15 cellular contexts compared by ENCODE assay signal in the genomic region with DNA sequence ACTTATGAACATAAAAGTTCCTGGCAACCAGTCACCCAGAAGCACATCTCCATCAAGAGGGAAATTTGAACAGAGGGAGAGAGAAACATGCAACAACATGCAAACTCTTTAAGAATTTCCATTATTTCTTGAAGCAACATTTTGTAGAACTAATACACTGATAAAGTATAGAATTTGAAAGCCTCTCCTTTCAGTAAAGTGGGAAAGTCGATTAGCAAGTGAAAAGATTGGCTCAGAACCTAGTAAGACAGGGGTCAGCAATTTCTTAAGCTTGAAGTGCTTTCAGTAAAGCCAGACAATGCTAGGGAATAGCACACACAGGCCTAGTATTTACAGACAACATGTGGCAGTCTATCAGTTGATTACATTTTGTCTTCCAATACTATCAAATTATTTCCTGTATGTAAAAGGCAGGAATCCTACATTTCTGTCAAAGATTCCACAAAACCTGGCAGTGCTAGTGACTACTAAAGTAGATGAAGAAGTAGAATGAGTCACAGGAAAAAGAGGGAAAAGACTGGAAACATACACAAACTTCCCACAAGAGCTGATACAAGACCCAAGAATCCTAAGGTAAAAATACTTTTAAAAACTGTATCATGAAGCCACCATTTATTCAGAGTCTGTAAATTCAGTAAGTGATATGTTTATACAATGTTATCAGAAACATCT. TPM values are rescaled to one million over a fixed set of nuclear protein-coding genes. Genes with fewer than 3 reads are reported as not detected.
DNase-seq lines count a peak whose midpoint lies in the region; ATAC-seq, FAIRE-seq and TF ChIP-seq lines count a peak whose summit lies in the region.
"Had no signal": no experiment of that assay in that cellular context is flagged by ENCODE, and none has a peak within 500 bp of the region (broad histone marks: within the 10 kb centered on the region; RNA-seq: fewer than 3 reads in every experiment).

No MANE protein-coding gene starts in this region.

- H3K4me2 ChIP-seq in K562 (ENCODE audit: insufficient read depth, low read length), result no peak overlapping the region

- peaks cover 48 to 70% (median 69%) of the 10 kb centered on the region in 3 donors for H3K4me1 Mint-ChIP-seq in CD8-positive, alpha-beta memory T cell
- peaks cover 30% of the 10 kb centered on the region for H3K4me1 Mint-ChIP-seq in stimulated activated effector memory CD8-positive, alpha-beta T cell treated with anti-CD3 and anti-CD28 coated beads, Interleukin-12 subunit alpha, Interleukin-12 subunit beta, amount 100 ng/mL, for 72 hours
- H3K4me1 Mint-ChIP-seq in activated CD4-positive, alpha-beta T cell treated with anti-CD3 and anti-CD28 coated beads, Interleukin-2, amount 10 ng/mL, durations not matched to agents 7 days and 5 days, result no peaks in the 10 kb centered on the region

- POLR2A ChIA-PET in K562 (lab: Yijun Ruan, JAX), result interaction anchor here (1.0 to 1.1 kb wide), 2 partner anchors 19 to 168 kb away, joined by 3 to 4 read pairs; no protein-coding TSS in a partner anchor
- POLR2A ChIA-PET in CD8-positive, alpha-beta memory T cell (lab: Charles Lee), result no interaction called here
- POLR2A ChIA-PET in activated CD4-positive, alpha-beta T cell treated with anti-CD3 and anti-CD28 coated beads, Interleukin-2, amount 10 ng/mL, durations not matched to agents 7 days and 5 days (lab: Charles Lee), result no interaction called here

- peak overlapping the region in 1 of 8 donors; percentile 11 for H3K27ac Mint-ChIP-seq in CD8-positive, alpha-beta memory T cell
- no peak overlapping the region for H3K27ac Mint-ChIP-seq in stimulated activated effector memory CD8-positive, alpha-beta T cell treated with anti-CD3 and anti-CD28 coated beads, Interleukin-12 subunit alpha, Interleukin-12 subunit beta, amount 100 ng/mL, for 72 hours
- no peak overlapping the region for H3K27ac Mint-ChIP-seq in activated CD4-positive, alpha-beta T cell treated with anti-CD3 and anti-CD28 coated beads, Interleukin-2, amount 10 ng/mL, durations not matched to agents 7 days and 5 days
- H3K27ac Mint-ChIP-seq: activated T-cell treated with anti-CD3 and anti-CD28 coated beads, Interleukin-2, amount 50 U/mL, for 72 hours had no signal

- no peak for TF ChIP-seq EP300 in K562 (IDR thresholded peaks at IDR 0.05; ENCODE audit: low read length)

- FAIRE-seq in D721Med (lab: Jason Lieb, UNC) (peak; percentile 70), K562 (lab: Jason Lieb, UNC) (peak; percentile 6)

- peak; percentile 65; the same call in 2 of the 3 replicates for ATAC-seq in K562
- ATAC-seq in stimulated activated effector memory CD8-positive, alpha-beta T cell treated with anti-CD3 and anti-CD28 coated beads, Interleukin-12 subunit alpha, Interleukin-12 subunit beta, amount 100 ng/mL, for 72 hours, result no peak
- ATAC-seq: activated T-cell treated with anti-CD3 and anti-CD28 coated beads, Interleukin-2, amount 50 U/mL, for 72 hours; upper lobe of right lung had no signal

- H3K27me3 Mint-ChIP-seq in CD8-positive, alpha-beta memory T cell, result no peaks in the 10 kb centered on the region
- no peaks in the 10 kb centered on the region for H3K27me3 Mint-ChIP-seq in activated CD4-positive, alpha-beta T cell treated with anti-CD3 and anti-CD28 coated beads, Interleukin-2, amount 10 ng/mL, durations not matched to agents 7 days and 5 days

- H3K79me2 ChIP-seq in K562 (ENCODE audit: control insufficient read depth, insufficient read depth, low read length), result peaks cover 94% of the 10 kb centered on the region

- H4K20me1 ChIP-seq in K562 (replicated peaks; ENCODE audit: control insufficient read depth, insufficient read depth, low read length), result no peaks in the 10 kb centered on the region

- H3K36me3 ChIP-seq in HUES64 (ENCODE audit: insufficient read depth, low read length) (no peaks in the 10 kb centered on the region), K562 (ENCODE audit: control insufficient read depth, insufficient read depth, low read length) (no peaks in the 10 kb centered on the region), tibial artery (no peaks in the 10 kb centered on the region)
- no peaks in the 10 kb centered on the region for H3K36me3 ChIP-seq in CD8-positive, alpha-beta memory T cell (ENCODE audit: insufficient read depth, low read length)
- H3K36me3 ChIP-seq: esophagus muscularis mucosa, upper lobe of right lung had no signal

- no peaks in the 10 kb centered on the region for H3K9me3 ChIP-seq in HUES64 (ENCODE audit: insufficient read depth, low read depth, low read length)
- no peaks in the 10 kb centered on the region for H3K9me3 ChIP-seq in K562 (replicated peaks; ENCODE audit: control insufficient read depth, insufficient read depth, low read depth, low read length)
- no peaks in the 10 kb centered on the region for H3K9me3 ChIP-seq in CD8-positive, alpha-beta memory T cell (ENCODE audit: low read length)
- no peaks in the 10 kb centered on the region for H3K9me3 ChIP-seq in tibial artery
- H3K9me3 ChIP-seq: esophagus muscularis mucosa, upper lobe of right lung had no signal

- H3K4me3 ChIP-seq in HUES64 (ENCODE audit: low read length) (no peak overlapping the region), K562 (no peak overlapping the region), tibial artery (no peak overlapping the region)
- no peak overlapping the region for H3K4me3 ChIP-seq in CD8-positive, alpha-beta memory T cell (ENCODE audit: low read length)
- H3K4me3 ChIP-seq: esophagus muscularis mucosa, upper lobe of right lung had no signal

- no peak overlapping the region for H3K4me3 Mint-ChIP-seq in CD8-positive, alpha-beta memory T cell
- H3K4me3 Mint-ChIP-seq in stimulated activated effector memory CD8-positive, alpha-beta T cell treated with anti-CD3 and anti-CD28 coated beads, Interleukin-12 subunit alpha, Interleukin-12 subunit beta, amount 100 ng/mL, for 72 hours, result no peak overlapping the region
- H3K4me3 Mint-ChIP-seq in activated CD4-positive, alpha-beta T cell treated with anti-CD3 and anti-CD28 coated beads, Interleukin-2, amount 10 ng/mL, durations not matched to agents 7 days and 5 days, result no peak overlapping the region
- H3K4me3 Mint-ChIP-seq: activated T-cell treated with anti-CD3 and anti-CD28 coated beads, Interleukin-2, amount 50 U/mL, for 72 hours had no signal

- no peak for DNase-seq in D721Med (ENCODE audit: insufficient read length, low spot score)
- no peak for DNase-seq in K562 (ENCODE audit: extremely low read depth in 1 of 4, low spot score in 3 of 4)
- DNase-seq in iris pigment epithelial cell (ENCODE audit: low read depth), result peak; percentile 36
- DNase-seq in CD8-positive, alpha-beta memory T cell, result no peak
- no peak for DNase-seq in tibial artery
- DNase-seq in stimulated activated effector memory CD8-positive, alpha-beta T cell treated with anti-CD3 and anti-CD28 coated beads, Interleukin-12 subunit alpha, Interleukin-12 subunit beta, amount 100 ng/mL, for 72 hours (ENCODE audit: low spot score in 2 of 2), result no peak
- no peak for DNase-seq in activated CD4-positive, alpha-beta T cell treated with anti-CD3 and anti-CD28 coated beads, Interleukin-2, amount 10 ng/mL, durations not matched to agents 7 days and 5 days
- DNase-seq: activated CD4-positive, alpha-beta T cell treated with anti-CD3 and anti-CD28 coated beads for 1 hour; activated T-cell treated with anti-CD3 and anti-CD28 coated beads, Interleukin-2, amount 50 U/mL, for 72 hours; NCI-H146; NCI-H82; stimulated activated CD4-positive, alpha-beta T cell treated with anti-CD3 and anti-CD28 coated beads, Interleukin-12 subunit alpha, Interleukin-12 subunit beta, amount 100 ng/mL, for 4 hours; upper lobe of right lung had no signal

- intact Hi-C loops in K562 (cut with micrococcal nuclease) (no loop called here), tibial artery (cut with DNase I; ENCODE audit: low total_unique reads) (no loop called here)

- no peaks in the 10 kb centered on the region for H3K27me3 ChIP-seq in HUES64 (ENCODE audit: insufficient read depth, low read length)
- no peaks in the 10 kb centered on the region for H3K27me3 ChIP-seq in K562 (ENCODE audit: control insufficient read depth in 2 of 2, insufficient read depth in 2 of 2, low read length in 2 of 2)
- H3K27me3 ChIP-seq in CD8-positive, alpha-beta memory T cell (ENCODE audit: insufficient read depth, low read length, poor library complexity, severe bottlenecking), result no peaks in the 10 kb centered on the region
- H3K27me3 ChIP-seq in tibial artery, result no peaks in the 10 kb centered on the region
- H3K27me3 ChIP-seq: esophagus muscularis mucosa, upper lobe of right lung had no signal

- CTCF ChIA-PET in K562 (lab: Yijun Ruan, JAX; ENCODE audit: low intra/inter-chr PET ratio), result no interaction called here
- CTCF ChIA-PET in CD8-positive, alpha-beta memory T cell (lab: Charles Lee), result no interaction called here
- CTCF ChIA-PET in activated CD4-positive, alpha-beta T cell treated with anti-CD3 and anti-CD28 coated beads, Interleukin-2, amount 10 ng/mL, durations not matched to agents 7 days and 5 days (lab: Charles Lee), result no interaction called here

- TF ChIP-seq POLR2A in K562 (conservative IDR thresholded peaks at IDR 0.05), result no peak

- 3% methylated on average over 1 of the region's 1 CpG for WGBS in HUES64
- WGBS in K562 (ENCODE audit: insufficient coverage, low coverage, missing lambda C conversion rate), result 0% methylated on average over 1 of the region's 1 CpG

- H3K9me3 Mint-ChIP-seq in CD8-positive, alpha-beta memory T cell, result no peaks in the 10 kb centered on the region
- no peaks in the 10 kb centered on the region for H3K9me3 Mint-ChIP-seq in stimulated activated effector memory CD8-positive, alpha-beta T cell treated with anti-CD3 and anti-CD28 coated beads, Interleukin-12 subunit alpha, Interleukin-12 subunit beta, amount 100 ng/mL, for 72 hours
- H3K9me3 Mint-ChIP-seq in activated CD4-positive, alpha-beta T cell treated with anti-CD3 and anti-CD28 coated beads, Interleukin-2, amount 10 ng/mL, durations not matched to agents 7 days and 5 days, result no peaks in the 10 kb centered on the region
- H3K9me3 Mint-ChIP-seq: activated T-cell treated with anti-CD3 and anti-CD28 coated beads, Interleukin-2, amount 50 U/mL, for 72 hours had no signal

- H3K9me1 ChIP-seq in K562 (ENCODE audit: control insufficient read depth, insufficient read depth, low read length), result no peaks in the 10 kb centered on the region

- peak overlapping the region; percentile 71 for H3K27ac ChIP-seq in HUES64 (ENCODE audit: low read depth, low read length)
- H3K27ac ChIP-seq in K562 (ENCODE audit: extremely low read depth, low read depth, low read length), result peak overlapping the region; percentile 11; the same call in 1 of the 3 replicates
- H3K27ac ChIP-seq in CD8-positive, alpha-beta memory T cell (ENCODE audit: low read depth, low read length), result no peak overlapping the region
- no peak overlapping the region for H3K27ac ChIP-seq in tibial artery
- H3K27ac ChIP-seq: esophagus muscularis mucosa, upper lobe of right lung had no signal

- peaks cover 0 to 2% (median 0%) of the 10 kb centered on the region in 3 donors for H3K36me3 Mint-ChIP-seq in CD8-positive, alpha-beta memory T cell
- H3K36me3 Mint-ChIP-seq in stimulated activated effector memory CD8-positive, alpha-beta T cell treated with anti-CD3 and anti-CD28 coated beads, Interleukin-12 subunit alpha, Interleukin-12 subunit beta, amount 100 ng/mL, for 72 hours, result no peaks in the 10 kb centered on the region
- no peaks in the 10 kb centered on the region for H3K36me3 Mint-ChIP-seq in activated CD4-positive, alpha-beta T cell treated with anti-CD3 and anti-CD28 coated beads, Interleukin-2, amount 10 ng/mL, durations not matched to agents 7 days and 5 days (ENCODE audit: low read depth)

- TF ChIP-seq CTCF in D721Med (IDR thresholded peaks at IDR 0.05; ENCODE audit: insufficient read depth, missing control alignments), result no peak
- TF ChIP-seq CTCF in K562 (IDR thresholded peaks at IDR 0.05 in 2 of 3, conservative IDR thresholded peaks at IDR 0.05 in 1 of 3; ENCODE audit: insufficient read depth in 2 of 3, low read depth in 1 of 3, low read length in 3 of 3), result no peak
- no peak for TF ChIP-seq CTCF in tibial artery (IDR thresholded peaks at IDR 0.05)

- H3K4me1 ChIP-seq in HUES64 (ENCODE audit: insufficient read depth, low read length) (peaks cover 50% of the 10 kb centered on the region), K562 (replicated peaks in 1 of 2; ENCODE audit: control insufficient read depth in 2 of 2, insufficient read depth in 2 of 2, low read length in 2 of 2) (peaks cover 0 to 10% of the 10 kb centered on the region in 2 experiments; a peak in 1 of 5 replicates), tibial artery (peaks cover 0 to 10% (median 0%) of the 10 kb centered on the region in 4 donors)
- peaks cover 4% of the 10 kb centered on the region for H3K4me1 ChIP-seq in CD8-positive, alpha-beta memory T cell (ENCODE audit: insufficient read depth, low read length)

- H3K9ac ChIP-seq in HUES64 (ENCODE audit: low read depth, low read length) (peak overlapping the region; percentile 27; the same call in 1 of the 2 replicates), K562 (ENCODE audit: insufficient read depth in 1 of 2, low read depth in 2 of 2, low read length in 2 of 2) (no peak overlapping the region; a peak in 1 of 4 replicates)

- in situ Hi-C loops in K562 (cut with MboI), result no loop called here

- H2AFZ ChIP-seq in K562 (ENCODE audit: low read depth, low read length), result no peak overlapping the region

- no peak for TF ChIP-seq RAD21 in K562 (CRISPR knock-in tag; conservative IDR thresholded peaks at IDR 0.05 in 1 of 2, IDR thresholded peaks at IDR 0.05 in 1 of 2)

- BruUV-seq in K562 (replicated peaks; lab: Mats Ljungman, UMichigan), result no TSS peak

RNA-seq across cellular contexts. Expression of gene DNAJC1, which starts 25.2 kb away (rescaled TPM):
- polyA plus RNA-seq in HUES64 (2013, experiment 1 of 2), result 14.5 TPM
- polyA plus RNA-seq in HUES64 (2013, experiment 2 of 2), result 15.7 TPM
- total RNA-seq in K562 (2011; cell fraction: chromatin; rRNA removed; ENCODE audit: low replicate concordance), result 29.4 and 61.1 TPM in 2 replicates
- total RNA-seq in K562 (2011; cell fraction: nucleolus; rRNA removed), result 34.9 and 39.7 TPM in 2 replicates
- 35.4 and 45.9 TPM in 2 replicates for total RNA-seq in K562 (2011; cell fraction: nucleoplasm; rRNA removed)
- total RNA-seq in K562 (2014; rRNA removed) (57.7 and 77.6 TPM in 2 replicates), K562 (2014; rRNA removed; fragmentation: Illumina TruSeq; extraction: Trizol) (40.3 and 46.3 TPM in 2 replicates), K562 (2015; rRNA removed; fragmentation: Illumina TruSeq; extraction: Trizol) (43.7 and 47.5 TPM in 2 replicates), K562 (2021) (36.4 and 39.6 TPM in 2 replicates)
- polyA plus RNA-seq in K562 (2011; rRNA removed) (57.6 and 63.4 TPM in 2 replicates), K562 (2014; fragmentation: Illumina TruSeq; extraction: Trizol) (39.7 and 52.9 TPM in 2 replicates), K562 (2014; fragmentation: Nextera tagmentation; extraction: Ambion mirVana) (1 to 10 TPM; 5.4 to 6.5 TPM), K562 (2014; rRNA removed) (45.4 and 60.6 TPM in 2 replicates)
- polyA plus RNA-seq in K562 (2011; cell fraction: cytosol; rRNA removed), result 21.2 and 30.8 TPM in 2 replicates
- polyA plus RNA-seq in K562 (2011; cell fraction: nucleus; rRNA removed), result 23.2 and 30.1 TPM in 2 replicates
- 30.9 and 42.9 TPM in 2 replicates for polyA plus RNA-seq in K562 (2012)
- polyA minus RNA-seq in K562 (2011; rRNA and poly(A)+ RNA removed), result 44.3 and 45.7 TPM in 2 replicates
- 18.0 and 26.0 TPM in 2 replicates for polyA minus RNA-seq in K562 (2011; cell fraction: cytosol; rRNA and poly(A)+ RNA removed)
- polyA minus RNA-seq in K562 (2011; cell fraction: nucleus; rRNA and poly(A)+ RNA removed), result 39.7 and 46.4 TPM in 2 replicates
- total RNA-seq in CD8-positive, alpha-beta memory T cell, result 10 to 100 TPM; 30.8 to 31.8 TPM
- 46.0 TPM for polyA plus RNA-seq in CD8-positive, alpha-beta memory T cell
- total RNA-seq in activated CD4-positive, alpha-beta T cell treated with anti-CD3 and anti-CD28 coated beads, Interleukin-2, amount 10 ng/mL, durations not matched to agents 7 days and 5 days, result 10 to 100 TPM; 24.4 to 28.6 TPM

Comparison
In these comparisons a context has a peak if more than half of its experiments do, and no peak if none do; other contexts are left out.
1. H3K27ac ChIP-seq: peak in HUES64 (single experiment) and K562 (single experiment); none in CD8-positive, alpha-beta memory T cell (single experiment) and tibial artery (0 of 2).